ENCODE assay signal across 16 cellular contexts in the genomic region with DNA sequence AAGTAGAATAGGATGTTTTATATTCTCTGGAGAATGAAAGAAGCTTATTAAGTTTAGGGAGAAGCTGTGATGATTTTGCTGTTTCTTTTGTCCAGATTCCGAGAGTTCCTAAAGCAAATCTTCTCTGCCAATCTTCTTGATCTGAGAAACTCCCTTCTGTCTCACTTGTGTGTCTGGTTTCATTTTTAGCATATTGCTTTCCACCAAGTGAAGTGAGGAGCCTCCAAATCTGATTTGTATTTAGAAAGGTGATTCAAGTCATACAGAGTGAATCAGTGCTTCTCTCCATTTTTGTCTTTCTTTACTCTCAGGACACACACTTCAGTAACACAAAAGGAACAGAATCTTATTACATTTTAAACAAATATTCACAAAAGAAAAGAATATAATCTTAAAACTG. TPM values are rescaled to one million over a fixed set of nuclear protein-coding genes. Genes with fewer than 3 reads are reported as not detected.
A peak's percentile ranks its signal among the peaks of the same experiment; 100 is the strongest.
DNase-seq lines count a peak whose midpoint lies in the region; ATAC-seq and TF ChIP-seq lines count a peak whose summit lies in the region.
"Had no signal": no experiment of that assay in that cellular context is flagged by ENCODE, and none has a peak within 500 bp of the region (broad histone marks: within the 10 kb centered on the region; RNA-seq: fewer than 3 reads in every experiment).

No MANE protein-coding gene starts in this region.

- intact Hi-C loops in activated CD4-positive, alpha-beta T cell treated with anti-CD3 and anti-CD28 coated beads for 36 hours (cut with DNase I, micrococcal nuclease): loop anchor here (1.0 to 2.0 kb wide), 5 partner anchors 49 to 770 kb away; partner anchors contain the start of genes NR4A3 (in 1 of the 2) and STX17 (in 1 of the 2)

- no peaks in the 10 kb centered on the region for H3K27me3 Mint-ChIP-seq in activated CD4-positive, alpha-beta T cell treated with anti-CD3 and anti-CD28 coated beads for 36 hours
- no peaks in the 10 kb centered on the region for H3K27me3 Mint-ChIP-seq in WTC11 (ENCODE audit: low read depth)
- H3K27me3 Mint-ChIP-seq: CD8-positive, alpha-beta memory T cell; memory B cell had no signal

- peak overlapping the region; percentile 36 for H3K4me2 ChIP-seq in osteoblast (ENCODE audit: insufficient read depth, low read length)
- H3K4me2 ChIP-seq: smooth muscle cell had no signal

- H3K9me3 ChIP-seq in osteoblast (ENCODE audit: low read depth, low read length): no peaks in the 10 kb centered on the region

- H3K36me3 Mint-ChIP-seq in activated CD4-positive, alpha-beta T cell treated with anti-CD3 and anti-CD28 coated beads for 36 hours (ENCODE audit: low read depth): peaks cover 42% of the 10 kb centered on the region
- H3K36me3 Mint-ChIP-seq in WTC11: peaks cover 4% of the 10 kb centered on the region; the same call in 1 of the 2 replicates

- TF ChIP-seq CTCF in osteoblast (IDR thresholded peaks at IDR 0.05; ENCODE audit: extremely low read depth, low read depth, low read length) (no peak), WTC11 (IDR thresholded peaks at IDR 0.05) (no peak)

- H3K27me3 ChIP-seq in osteoblast (ENCODE audit: insufficient read depth, low read length): no peaks in the 10 kb centered on the region
- H3K27me3 ChIP-seq: foreskin keratinocyte had no signal

- no peaks in the 10 kb centered on the region for H3K9me3 Mint-ChIP-seq in activated CD4-positive, alpha-beta T cell treated with anti-CD3 and anti-CD28 coated beads for 36 hours (ENCODE audit: low read depth)
- H3K9me3 Mint-ChIP-seq in WTC11: 0 out of 2 replicates have a peak, but pooled peaks cover 3% of the 10 kb centered on the region
- H3K9me3 Mint-ChIP-seq: H9, memory B cell had no signal

- peaks cover 3% of the 10 kb centered on the region for H3K4me1 ChIP-seq in osteoblast (ENCODE audit: insufficient read depth, low read length)
- H3K4me1 ChIP-seq: foreskin keratinocyte had no signal

- POLR2A ChIA-PET in activated CD4-positive, alpha-beta T cell treated with anti-CD3 and anti-CD28 coated beads for 36 hours (lab: Charles Lee): no interaction called here
- POLR2A ChIA-PET in WTC11 (lab: Charles Lee): no interaction called here

- H3K36me3 ChIP-seq in osteoblast (ENCODE audit: insufficient read depth, low read length): peaks cover 5% of the 10 kb centered on the region

- no peak overlapping the region for H3K4me3 ChIP-seq in osteoblast (ENCODE audit: insufficient read depth, low read length)
- H3K4me3 ChIP-seq: smooth muscle cell had no signal

- CTCF ChIA-PET in activated CD4-positive, alpha-beta T cell treated with anti-CD3 and anti-CD28 coated beads for 36 hours (lab: Charles Lee): interaction anchor here (2.3 kb wide), 1 partner anchor 130 kb away, joined by 13 read pairs; no protein-coding TSS in a partner anchor
- CTCF ChIA-PET in WTC11 (lab: Charles Lee): no interaction called here

- no peaks in the 10 kb centered on the region for H4K20me1 ChIP-seq in osteoblast (ENCODE audit: insufficient read depth, low read length)

- peaks cover 28% of the 10 kb centered on the region for H3K4me1 Mint-ChIP-seq in activated CD4-positive, alpha-beta T cell treated with anti-CD3 and anti-CD28 coated beads for 36 hours
- H3K4me1 Mint-ChIP-seq in WTC11: no peaks in the 10 kb centered on the region
- H3K4me1 Mint-ChIP-seq: H9 had no signal

- DNase-seq in activated CD4-positive, alpha-beta T cell treated with anti-CD3 and anti-CD28 coated beads for 36 hours: no peak
- no peak for DNase-seq in activated CD4-positive, alpha-beta T cell treated with anti-CD3 and anti-CD28 coated beads for 4 hours
- DNase-seq in osteoblast (ENCODE audit: insufficient read length, low spot score, missing footprints) (no peak), DMS114 treated with DMSO at 0.1 percent for 48 hours (lab: John Stamatoyannopoulos, UW; ENCODE audit: unreplicated experiment) (no peak), WTC11 (ENCODE audit: low spot score) (no peak)
- DNase-seq: 8988T; CD8-positive, alpha-beta memory T cell; foreskin keratinocyte; H9; OCI-M1 had no signal

- H3K79me2 ChIP-seq in osteoblast (ENCODE audit: insufficient read depth, low read length): no peaks in the 10 kb centered on the region

- peak overlapping the region; percentile 47 for H3K27ac Mint-ChIP-seq in activated CD4-positive, alpha-beta T cell treated with anti-CD3 and anti-CD28 coated beads for 36 hours
- no peak overlapping the region for H3K27ac Mint-ChIP-seq in WTC11
- H3K27ac Mint-ChIP-seq: memory B cell had no signal

- H3K4me3 Mint-ChIP-seq in activated CD4-positive, alpha-beta T cell treated with anti-CD3 and anti-CD28 coated beads for 36 hours: no peak overlapping the region
- no peak overlapping the region for H3K4me3 Mint-ChIP-seq in WTC11
- H3K4me3 Mint-ChIP-seq: CD8-positive, alpha-beta memory T cell; H9; memory B cell had no signal

- no peak overlapping the region for H2AFZ ChIP-seq in osteoblast (ENCODE audit: low read length)

- no peak overlapping the region for H3K27ac ChIP-seq in osteoblast (ENCODE audit: low read depth, low read length)
- H3K27ac ChIP-seq: foreskin keratinocyte had no signal

- ATAC-seq in activated CD4-positive, alpha-beta T cell treated with anti-CD3 and anti-CD28 coated beads for 36 hours: peak; percentile 91
- ATAC-seq in GM19395 (IDR thresholded peaks at IDR 0.05; ENCODE audit: unreplicated experiment) (peak; percentile 66), HG03432 (IDR thresholded peaks at IDR 0.05; ENCODE audit: unreplicated experiment) (peak; percentile 82), WTC11 (no peak), HG03025 (IDR thresholded peaks at IDR 0.05; ENCODE audit: low FRiP score, unreplicated experiment) (no peak)
- ATAC-seq: foreskin keratinocyte, HepG2 had no signal

TF ChIP-seq in WTC11, 78 proteins besides CTCF, POLR2A, EP300 and RAD21:
- TF ChIP-seq MXD4 (CRISPR knock-in tag; IDR thresholded peaks at IDR 0.05; ENCODE audit: borderline replicate concordance) (no peak), NR3C1 (CRISPR knock-in tag; conservative IDR thresholded peaks at IDR 0.05; ENCODE audit: low read depth) (no peak), ATF3 (CRISPR knock-in tag; conservative IDR thresholded peaks at IDR 0.05) (no peak)
- TF ChIP-seq, protein P1, sequence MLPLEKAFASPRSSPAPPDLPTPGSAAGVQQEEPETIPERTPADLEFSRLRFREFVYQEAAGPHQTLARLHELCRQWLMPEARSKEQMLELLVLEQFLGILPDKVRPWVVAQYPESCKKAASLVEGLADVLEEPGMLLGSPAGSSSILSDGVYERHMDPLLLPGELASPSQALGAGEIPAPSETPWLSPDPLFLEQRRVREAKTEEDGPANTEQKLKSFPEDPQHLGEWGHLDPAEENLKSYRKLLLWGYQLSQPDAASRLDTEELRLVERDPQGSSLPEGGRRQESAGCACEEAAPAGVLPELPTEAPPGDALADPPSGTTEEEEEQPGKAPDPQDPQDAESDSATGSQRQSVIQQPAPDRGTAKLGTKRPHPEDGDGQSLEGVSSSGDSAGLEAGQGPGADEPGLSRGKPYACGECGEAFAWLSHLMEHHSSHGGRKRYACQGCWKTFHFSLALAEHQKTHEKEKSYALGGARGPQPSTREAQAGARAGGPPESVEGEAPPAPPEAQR (CRISPR knock-in tag; IDR thresholded peaks at IDR 0.05): no peak

RNA-seq across cellular contexts. Expression of gene STX17, which starts 48.4 kb away (rescaled TPM):
- 10 to 100 TPM; 32.8 to 35.2 TPM for total RNA-seq in activated CD4-positive, alpha-beta T cell treated with anti-CD3 and anti-CD28 coated beads for 36 hours
- 32.2 and 40.1 TPM in 2 replicates for total RNA-seq in osteoblast
- 22.1 to 23.8 TPM (median 23.2 TPM) in 3 replicates for total RNA-seq in WTC11 (2021)

Comparison
In these comparisons a context has a peak if more than half of its experiments do, and no peak if none do; other contexts are left out.
1. ATAC-seq: peak in activated CD4-positive, alpha-beta T cell treated with anti-CD3 and anti-CD28 coated beads for 36 hours (single experiment), GM19395 (single experiment) and HG03432 (single experiment); none in WTC11 (single experiment) and HG03025 (single experiment).